24 cellular contexts compared by ENCODE assay signal in the genomic region with DNA sequence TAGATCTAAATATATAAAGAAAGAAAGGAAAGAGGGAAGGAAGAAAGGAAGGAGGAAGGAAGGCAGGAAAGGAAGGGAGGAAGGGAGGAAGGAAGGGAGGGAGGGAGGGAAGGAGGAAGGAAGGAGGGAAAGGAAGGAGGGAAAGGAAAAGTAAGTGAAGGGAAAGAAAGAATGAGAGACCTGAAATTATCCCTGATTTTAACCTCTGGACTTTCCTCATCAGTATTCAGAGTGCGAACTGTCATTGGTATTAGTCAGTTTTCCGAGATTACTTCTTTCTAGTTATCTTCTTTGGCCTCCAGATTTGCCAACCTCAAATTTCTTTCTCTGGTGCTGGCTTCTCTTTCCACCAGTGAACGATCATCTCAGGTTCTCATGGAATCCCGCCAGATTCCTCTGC.
"Had no signal": no experiment of that assay in that cellular context is flagged by ENCODE, and none has a peak within 500 bp of the region (broad histone marks: within the 10 kb centered on the region; RNA-seq: fewer than 3 reads in every experiment).

No MANE protein-coding gene starts in this region.

- H3K4me1 ChIP-seq: left ventricle myocardium inferior, right atrium auricular region, spleen had no signal

- H3K27me3 Mint-ChIP-seq: progenitor cell of endocrine pancreas; stimulated activated naive CD8-positive, alpha-beta T cell treated with anti-CD3 and anti-CD28 coated beads, Interleukin-15, Interleukin-2, amounts not matched to agents 100 ng/mL and 50 ng/mL, for 24 hours had no signal

- H3K27ac Mint-ChIP-seq: naive thymus-derived CD8-positive, alpha-beta T cell; progenitor cell of endocrine pancreas; stimulated activated effector memory CD8-positive, alpha-beta T cell treated with anti-CD3 and anti-CD28 coated beads, Interleukin-12 subunit alpha, Interleukin-12 subunit beta, amount 100 ng/mL, for 72 hours; stimulated activated naive CD8-positive, alpha-beta T cell treated with anti-CD3 and anti-CD28 coated beads, Interleukin-15, Interleukin-2, amounts not matched to agents 100 ng/mL and 50 ng/mL, for 24 hours had no signal

- ATAC-seq: mucosa of descending colon; naive thymus-derived CD8-positive, alpha-beta T cell; sciatic nerve; stimulated activated effector memory CD8-positive, alpha-beta T cell treated with anti-CD3 and anti-CD28 coated beads, Interleukin-12 subunit alpha, Interleukin-12 subunit beta, amount 100 ng/mL, for 72 hours had no signal

- H2AFZ ChIP-seq: hepatocyte had no signal

- H3K9me3 ChIP-seq: left ventricle myocardium inferior, mucosa of descending colon, ovary, right atrium auricular region, spleen, transverse colon, upper lobe of left lung, vagina had no signal

- H3K27ac ChIP-seq: hepatocyte, left ventricle myocardium inferior, ovary, right atrium auricular region, spleen, upper lobe of left lung, vagina had no signal

- H3K36me3 Mint-ChIP-seq: naive thymus-derived CD8-positive, alpha-beta T cell; stimulated activated effector memory CD8-positive, alpha-beta T cell treated with anti-CD3 and anti-CD28 coated beads, Interleukin-12 subunit alpha, Interleukin-12 subunit beta, amount 100 ng/mL, for 72 hours had no signal

- H3K79me2 ChIP-seq: hepatocyte had no signal

- H3K36me3 ChIP-seq: left ventricle myocardium inferior, ovary, right atrium auricular region, spleen, transverse colon, upper lobe of left lung, vagina had no signal

- H3K9me3 Mint-ChIP-seq: naive thymus-derived CD8-positive, alpha-beta T cell; nephron; stimulated activated effector memory CD8-positive, alpha-beta T cell treated with anti-CD3 and anti-CD28 coated beads, Interleukin-12 subunit alpha, Interleukin-12 subunit beta, amount 100 ng/mL, for 72 hours; stimulated activated naive CD8-positive, alpha-beta T cell treated with anti-CD3 and anti-CD28 coated beads, Interleukin-15, Interleukin-2, amounts not matched to agents 100 ng/mL and 50 ng/mL, for 24 hours had no signal

- H3K4me3 ChIP-seq: hepatocyte, left ventricle myocardium inferior, lung, mucosa of descending colon, ovary, right atrium auricular region, spleen, transverse colon, upper lobe of left lung, vagina had no signal

- H3K4me2 ChIP-seq: hepatocyte had no signal

- H3K4me1 Mint-ChIP-seq: naive thymus-derived CD8-positive, alpha-beta T cell; neural crest cell; stimulated activated effector memory CD8-positive, alpha-beta T cell treated with anti-CD3 and anti-CD28 coated beads, Interleukin-12 subunit alpha, Interleukin-12 subunit beta, amount 100 ng/mL, for 72 hours had no signal

- DNase-seq: islet precursor cell; left ventricle myocardium inferior; midbrain; mucosa of descending colon; naive thymus-derived CD8-positive, alpha-beta T cell; nucleus accumbens; ovary; small intestine; spleen; stimulated activated CD4-positive, alpha-beta T cell treated with anti-CD3 and anti-CD28 coated beads, Interleukin-4, amount 100 ng/mL, for 24 hours; stimulated activated naive CD4-positive, alpha-beta T cell; substantia nigra; transverse colon had no signal

- H3K4me3 Mint-ChIP-seq: naive thymus-derived CD8-positive, alpha-beta T cell; nephron; neural crest cell; stimulated activated effector memory CD8-positive, alpha-beta T cell treated with anti-CD3 and anti-CD28 coated beads, Interleukin-12 subunit alpha, Interleukin-12 subunit beta, amount 100 ng/mL, for 72 hours; stimulated activated naive CD8-positive, alpha-beta T cell treated with anti-CD3 and anti-CD28 coated beads, Interleukin-15, Interleukin-2, amounts not matched to agents 100 ng/mL and 50 ng/mL, for 24 hours had no signal

- H3K27me3 ChIP-seq: hepatocyte, ovary, right atrium auricular region, spleen, transverse colon, upper lobe of left lung, vagina had no signal
